10 cellular contexts compared by ENCODE assay signal in the genomic region with DNA sequence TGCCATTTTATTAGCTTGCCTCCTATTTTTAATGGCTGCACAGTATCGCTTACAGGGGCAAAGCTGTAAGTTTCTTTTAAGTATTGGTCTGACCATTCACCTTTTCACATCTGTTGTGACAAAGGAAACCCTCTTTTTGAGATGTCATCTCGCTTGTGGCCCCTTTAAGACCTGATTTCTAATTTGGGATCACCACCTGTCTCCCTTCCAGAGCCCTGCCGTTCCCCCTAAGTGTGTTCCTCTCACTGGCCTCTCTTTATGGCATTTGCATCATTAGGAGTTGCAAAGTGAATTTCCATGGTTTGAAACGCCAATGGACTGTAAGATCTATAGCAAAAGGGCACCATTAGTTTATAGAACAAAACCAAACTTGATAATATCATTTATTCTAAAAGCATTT. TPM values are rescaled to one million over a fixed set of nuclear protein-coding genes. Genes with fewer than 3 reads are reported as not detected.
DNase-seq lines count a peak whose midpoint lies in the region; ATAC-seq and TF ChIP-seq lines count a peak whose summit lies in the region.
"Had no signal": no experiment of that assay in that cellular context is flagged by ENCODE, and none has a peak within 500 bp of the region (broad histone marks: within the 10 kb centered on the region; RNA-seq: fewer than 3 reads in every experiment).

No MANE protein-coding gene starts in this region.

- TF ChIP-seq POLR2A in suprapubic skin (IDR thresholded peaks at IDR 0.05), result no peak

- peak overlapping the region; percentile 96 for H3K9ac ChIP-seq in adipocyte (ENCODE audit: low read length)

- peaks cover 9% of the 10 kb centered on the region for H3K36me3 ChIP-seq in adipocyte (ENCODE audit: control insufficient read depth, insufficient read depth, low read length, severe bottlenecking)
- no peaks in the 10 kb centered on the region for H3K36me3 ChIP-seq in left lung
- H3K36me3 ChIP-seq in suprapubic skin, result no peaks in the 10 kb centered on the region

- H3K27me3 Mint-ChIP-seq in activated CD4-positive, alpha-beta T cell treated with anti-CD3 and anti-CD28 coated beads for 36 hours, result peaks cover 40% of the 10 kb centered on the region

- H3K4me1 ChIP-seq in adipocyte (ENCODE audit: control insufficient read depth, insufficient read depth, low read length) (peaks cover 44% of the 10 kb centered on the region), left lung (peaks cover 0 to 21% of the 10 kb centered on the region in 2 donors), suprapubic skin (peaks cover 13% of the 10 kb centered on the region)

- 64% methylated on average over 4 of the region's 4 CpGs for WGBS in suprapubic skin

- peaks cover 10% of the 10 kb centered on the region for H3K9me3 ChIP-seq in adipocyte (ENCODE audit: control insufficient read depth, low read length)
- peaks cover 0 to 15% of the 10 kb centered on the region in 2 donors for H3K9me3 ChIP-seq in left lung
- no peaks in the 10 kb centered on the region for H3K9me3 ChIP-seq in suprapubic skin

- H3K27ac Mint-ChIP-seq in activated CD4-positive, alpha-beta T cell treated with anti-CD3 and anti-CD28 coated beads for 36 hours, result no peak overlapping the region

- TF ChIP-seq CTCF in left lung (IDR thresholded peaks at IDR 0.05) (no peak), suprapubic skin (IDR thresholded peaks at IDR 0.05) (no peak)

- ATAC-seq in activated CD4-positive, alpha-beta T cell treated with anti-CD3 and anti-CD28 coated beads for 36 hours, result no peak
- ATAC-seq in left lung (no peak), HG02973 (IDR thresholded peaks at IDR 0.05; ENCODE audit: unreplicated experiment) (no peak)

- intact Hi-C loops in activated CD4-positive, alpha-beta T cell treated with anti-CD3 and anti-CD28 coated beads for 36 hours (cut with DNase I, micrococcal nuclease), result no loop called here
- intact Hi-C loops in left lung (cut with DNase I), result no loop called here

- CTCF ChIA-PET in activated CD4-positive, alpha-beta T cell treated with anti-CD3 and anti-CD28 coated beads for 36 hours (lab: Charles Lee), result interaction anchor here (1.1 to 1.2 kb wide), 2 partner anchors 151 to 294 kb away, joined by 3 to 4 read pairs; no protein-coding TSS in a partner anchor

- no peak for DNase-seq in activated CD4-positive, alpha-beta T cell treated with anti-CD3 and anti-CD28 coated beads for 36 hours
- no peak for DNase-seq in activated CD4-positive, alpha-beta T cell treated with anti-CD3 and anti-CD28 coated beads, Interleukin-2, amount 50 U/mL, for 4 hours
- DNase-seq in adipocyte (ENCODE audit: low read depth) (no peak), left lung (no peak), suprapubic skin (ENCODE audit: low spot score in 2 of 2) (no peak), NCI-H2107 (lab: John Stamatoyannopoulos, UW) (no peak), DMS53 (lab: John Stamatoyannopoulos, UW) (no peak)
- DNase-seq: activated naive CD4-positive, alpha-beta T cell; mammary epithelial cell had no signal

- peaks cover 10% of the 10 kb centered on the region for H3K9me3 Mint-ChIP-seq in activated CD4-positive, alpha-beta T cell treated with anti-CD3 and anti-CD28 coated beads for 36 hours (ENCODE audit: low read depth)

- POLR2A ChIA-PET in activated CD4-positive, alpha-beta T cell treated with anti-CD3 and anti-CD28 coated beads for 36 hours (lab: Charles Lee), result no interaction called here

- peaks cover 9% of the 10 kb centered on the region for H3K4me1 Mint-ChIP-seq in activated CD4-positive, alpha-beta T cell treated with anti-CD3 and anti-CD28 coated beads for 36 hours

- H3K36me3 Mint-ChIP-seq in activated CD4-positive, alpha-beta T cell treated with anti-CD3 and anti-CD28 coated beads for 36 hours (ENCODE audit: low read depth), result no peaks in the 10 kb centered on the region

- no peak for TF ChIP-seq EP300 in suprapubic skin (IDR thresholded peaks at IDR 0.05)

- H3K4me3 ChIP-seq in adipocyte (ENCODE audit: low read length) (peak overlapping the region; percentile 93), left lung (peak overlapping the region; percentile 57 to 62), suprapubic skin (peak overlapping the region; percentile 65)

- H3K27ac ChIP-seq in left lung, result peak overlapping the region; percentile 90 to 92
- H3K27ac ChIP-seq in suprapubic skin, result no peak overlapping the region

- peak overlapping the region; percentile 65 for H3K4me3 Mint-ChIP-seq in activated CD4-positive, alpha-beta T cell treated with anti-CD3 and anti-CD28 coated beads for 36 hours

- H3K27me3 ChIP-seq in adipocyte (replicated peaks; ENCODE audit: control insufficient read depth, insufficient read depth, low read length), result no peaks in the 10 kb centered on the region
- peaks cover 0 to 48% of the 10 kb centered on the region in 2 donors for H3K27me3 ChIP-seq in left lung
- H3K27me3 ChIP-seq in suprapubic skin, result peaks cover 15% of the 10 kb centered on the region

RNA-seq across cellular contexts. Expression of a gene that starts 1.4 kb away (rescaled TPM):
- 1 to 10 TPM; 1.8 to 2.7 TPM for total RNA-seq in activated CD4-positive, alpha-beta T cell treated with anti-CD3 and anti-CD28 coated beads for 36 hours
- total RNA-seq in left lung, result 10 to 100 TPM; 71.8 to 84.8 TPM
- total RNA-seq in suprapubic skin, result 1 to 10 TPM; 2.2 to 4.9 (median 4.2) TPM

RNA-seq across cellular contexts. Expression of a gene that starts 5.3 kb away (rescaled TPM):
- not detected for total RNA-seq in activated CD4-positive, alpha-beta T cell treated with anti-CD3 and anti-CD28 coated beads for 36 hours
- 10 to 100 TPM in 1 of 2 donors, 1 to 10 TPM in 1; 7.1 to 37.3 TPM for total RNA-seq in left lung
- under 1 TPM in 3 of 4 donors, not detected in 1; 0.17 to 0.68 (median 0.34) TPM for total RNA-seq in suprapubic skin
- total RNA-seq: mammary epithelial cell had no signal

Comparison
In these comparisons a context has a peak if more than half of its experiments do, and no peak if none do; other contexts are left out.
1. RNA of a gene that starts 1.4 kb away (total RNA-seq): 71.8 to 84.8 TPM in left lung; 2.2 to 4.9 TPM in suprapubic skin and 1.8 to 2.7 TPM in activated CD4-positive, alpha-beta T cell treated with anti-CD3 and anti-CD28 coated beads for 36 hours; every median in the first group is over 10 times any median in the second.
2. RNA of a gene that starts 5.3 kb away (total RNA-seq): 7.1 to 37.3 TPM in left lung; 0.17 to 0.68 TPM in suprapubic skin and not detected in activated CD4-positive, alpha-beta T cell treated with anti-CD3 and anti-CD28 coated beads for 36 hours; every median in the first group is over 4 times any median in the second.
3. Peak in every context shown above with its lines, with median percentiles within 50 percentile points of each other: H3K4me3 ChIP-seq.